Comparison of ENCODE assay signal across 15 cellular contexts in genomic region chr17:53516643-53517042, GRCh38.
DNase-seq lines count a peak whose midpoint lies in the region; ATAC-seq, FAIRE-seq and TF ChIP-seq lines count a peak whose summit lies in the region.
"Had no signal": no experiment of that assay in that cellular context is flagged by ENCODE, and none has a peak within 500 bp of the region (broad histone marks: within the 10 kb centered on the region; RNA-seq: fewer than 3 reads in every experiment).

No MANE protein-coding gene starts in this region.

- no peak overlapping the region for H3K27ac Mint-ChIP-seq in CD4-positive, alpha-beta memory T cell
- H3K27ac Mint-ChIP-seq: activated T-cell treated with anti-CD3 and anti-CD28 coated beads, Interleukin-2, amount 50 U/mL, for 24 hours; brain; CD8-positive, alpha-beta T cell had no signal

- no peak overlapping the region for H3K9ac ChIP-seq in liver (ENCODE audit: low read depth in 1 of 2, low read length in 2 of 2)

- H3K4me1 Mint-ChIP-seq in CD4-positive, alpha-beta memory T cell = no peaks in the 10 kb centered on the region
- H3K4me1 Mint-ChIP-seq: brain had no signal

- FAIRE-seq in HTR-8/SVneo (lab: Jason Lieb, UNC) = peak; percentile 16
- FAIRE-seq: GM12878 had no signal

- no peaks in the 10 kb centered on the region for H3K9me3 ChIP-seq in liver (ENCODE audit: control insufficient read depth in 4 of 4, low read length in 3 of 4)
- no peaks in the 10 kb centered on the region for H3K9me3 ChIP-seq in CD4-positive, alpha-beta memory T cell (ENCODE audit: control insufficient read depth in 1 of 2, low read length in 2 of 2)
- H3K9me3 ChIP-seq: prostate gland, testis had no signal

- intact Hi-C loops in CD4-positive, alpha-beta memory T cell (cut with micrococcal nuclease) = no loop called here

- H3K27ac ChIP-seq in liver (ENCODE audit: low read depth in 1 of 2, low read length in 2 of 2) = no peak overlapping the region
- H3K27ac ChIP-seq in CD4-positive, alpha-beta memory T cell (ENCODE audit: low read depth, low read length) = no peak overlapping the region
- H3K27ac ChIP-seq: prostate gland, testis had no signal

- H3K9me3 Mint-ChIP-seq in CD4-positive, alpha-beta memory T cell = peaks cover 0 to 16% (median 4%) of the 10 kb centered on the region in 8 donors

- WGBS in liver = 17% methylated on average over 3 of the region's 3 CpGs

- POLR2A ChIA-PET in CD4-positive, alpha-beta memory T cell (lab: Charles Lee; ENCODE audit: partially characterized antibody) = no interaction called here

- H3K36me3 ChIP-seq in liver (ENCODE audit: control insufficient read depth in 4 of 4, insufficient read depth in 3 of 4, low read depth in 1 of 4, low read length in 3 of 4) = no peaks in the 10 kb centered on the region
- H3K36me3 ChIP-seq in CD4-positive, alpha-beta memory T cell (ENCODE audit: insufficient read depth, low read length) = no peaks in the 10 kb centered on the region
- H3K36me3 ChIP-seq: prostate gland had no signal

- CTCF ChIA-PET in CD4-positive, alpha-beta memory T cell (lab: Charles Lee; ENCODE audit: partially characterized antibody) = no interaction called here

- no peaks in the 10 kb centered on the region for H3K4me1 ChIP-seq in liver (ENCODE audit: control insufficient read depth in 4 of 4, insufficient read depth in 4 of 4, low read length in 3 of 4)
- H3K4me1 ChIP-seq in CD4-positive, alpha-beta memory T cell (ENCODE audit: insufficient read depth, low read length) = no peaks in the 10 kb centered on the region
- H3K4me1 ChIP-seq: prostate gland, testis had no signal

- no peak overlapping the region for H3K4me3 ChIP-seq in liver (ENCODE audit: low read depth in 1 of 3, low read length in 3 of 3)
- no peak overlapping the region for H3K4me3 ChIP-seq in CD4-positive, alpha-beta memory T cell (ENCODE audit: low read length in 2 of 2)
- H3K4me3 ChIP-seq: GM12878, prostate gland, testis had no signal

- H3K27me3 Mint-ChIP-seq in CD4-positive, alpha-beta memory T cell = no peaks in the 10 kb centered on the region
- H3K27me3 Mint-ChIP-seq: activated T-cell treated with anti-CD3 and anti-CD28 coated beads, Interleukin-2, amount 50 U/mL, for 24 hours had no signal

- DNase-seq in COLO829 (ENCODE audit: low spot score) = peak; percentile 4
- DNase-seq in HTR-8/SVneo (ENCODE audit: insufficient read length, low spot score) = peak; percentile 10
- DNase-seq in astrocyte of the hippocampus (ENCODE audit: low read depth, low spot score) = peak; percentile 41
- DNase-seq in inferior parietal cortex (ENCODE audit: extremely low spot score) = no peak
- DNase-seq in CD4-positive, alpha-beta memory T cell = no peak
- DNase-seq in hypothalamus (lab: John Stamatoyannopoulos, UW) = no peak
- DNase-seq: activated T-cell treated with anti-CD3 and anti-CD28 coated beads, Interleukin-2, amount 50 U/mL, for 24 hours; CD8-positive, alpha-beta T cell; NCI-H1436; testis had no signal

- no peak for ATAC-seq in HG02678 (IDR thresholded peaks at IDR 0.05; ENCODE audit: unreplicated experiment)
- ATAC-seq: CD8-positive, alpha-beta T cell; GM12878 had no signal

- no peaks in the 10 kb centered on the region for H3K36me3 Mint-ChIP-seq in CD4-positive, alpha-beta memory T cell
- H3K36me3 Mint-ChIP-seq: brain; CD8-positive, alpha-beta T cell had no signal

- TF ChIP-seq CTCF in liver (IDR thresholded peaks at IDR 0.05; ENCODE audit: low read depth, low read length, missing input control) = peak; percentile 28

- H3K4me3 Mint-ChIP-seq in CD4-positive, alpha-beta memory T cell = no peak overlapping the region
- H3K4me3 Mint-ChIP-seq: activated T-cell treated with anti-CD3 and anti-CD28 coated beads, Interleukin-2, amount 50 U/mL, for 24 hours; brain; CD8-positive, alpha-beta T cell had no signal

- no peaks in the 10 kb centered on the region for H3K27me3 ChIP-seq in liver (ENCODE audit: control insufficient read depth in 4 of 4, insufficient read depth in 4 of 4, low read length in 3 of 4)
- no peaks in the 10 kb centered on the region for H3K27me3 ChIP-seq in CD4-positive, alpha-beta memory T cell (ENCODE audit: insufficient read depth, low read length)
- H3K27me3 ChIP-seq: testis had no signal

- TF ChIP-seq RAD21 in liver (IDR thresholded peaks at IDR 0.05) = peak; percentile 62 to 69

TF ChIP-seq in liver, 16 proteins besides CTCF, POLR2A, EP300 and RAD21:
- TF ChIP-seq TAF1 (conservative IDR thresholded peaks at IDR 0.05) (no peak), EGR1 (IDR thresholded peaks at IDR 0.05; ENCODE audit: low read depth in 2 of 2) (no peak), ZBTB33 (IDR thresholded peaks at IDR 0.05) (no peak), REST (IDR thresholded peaks at IDR 0.05) (no peak), MAX (IDR thresholded peaks at IDR 0.05) (no peak), ATF3 (IDR thresholded peaks at IDR 0.05) (no peak), SP1 (IDR thresholded peaks at IDR 0.05) (no peak), JUND (IDR thresholded peaks at IDR 0.05) (no peak), NR2F2 (IDR thresholded peaks at IDR 0.05) (no peak), FOXA1 (IDR thresholded peaks at IDR 0.05) (no peak), FOXA2 (IDR thresholded peaks at IDR 0.05) (no peak), HNF4G (IDR thresholded peaks at IDR 0.05) (no peak), YY1 (IDR thresholded peaks at IDR 0.05) (no peak), RXRA (IDR thresholded peaks at IDR 0.05) (no peak), HNF4A (conservative IDR thresholded peaks at IDR 0.05) (no peak), GABPA (IDR thresholded peaks at IDR 0.05 in 1 of 2, conservative IDR thresholded peaks at IDR 0.05 in 1 of 2) (no peak)

Comparison
In these comparisons a context has a peak if more than half of its experiments do, and no peak if none do; other contexts are left out.
1. DNase-seq: peak in COLO829 (single experiment), HTR-8/SVneo (single experiment) and astrocyte of the hippocampus (single experiment); none in inferior parietal cortex (single experiment), CD4-positive, alpha-beta memory T cell (0 of 5) and hypothalamus (0 of 51).